In genomic region chr5:102798103-102798502, GRCh38 we compare ENCODE assay signal across 17 cellular contexts. TPM values are rescaled to one million over a fixed set of nuclear protein-coding genes. Genes with fewer than 3 reads are reported as not detected.
DNase-seq lines count a peak whose midpoint lies in the region; ATAC-seq and TF ChIP-seq lines count a peak whose summit lies in the region.
"Had no signal": no experiment of that assay in that cellular context is flagged by ENCODE, and none has a peak within 500 bp of the region (broad histone marks: within the 10 kb centered on the region; RNA-seq: fewer than 3 reads in every experiment).

No MANE protein-coding gene starts in this region.

- no peak for TF ChIP-seq CTCF in gastrocnemius medialis (IDR thresholded peaks at IDR 0.05 in 4 of 5, conservative IDR thresholded peaks at IDR 0.05 in 1 of 5)

- intact Hi-C loops in Right ventricle myocardium superior (cut with DNase I): loop anchor here (10.0 kb wide), 1 partner anchor 67 kb away; no protein-coding TSS in a partner anchor
- intact Hi-C loops in left ventricle myocardium superior (cut with micrococcal nuclease): no loop called here
- intact Hi-C loops in gastrocnemius medialis (cut with DNase I; ENCODE audit: low total_unique reads): loop anchor here (2.0 to 5.0 kb wide), 2 partner anchors 21 to 69 kb away; no protein-coding TSS in a partner anchor

- DNase-seq in Right ventricle myocardium superior (no peak), left ventricle myocardium superior (no peak), NCI-H146 treated with DMSO at 0.1 percent for 48 hours (lab: John Stamatoyannopoulos, UW; ENCODE audit: unreplicated experiment) (peak; percentile 22), NCI-H748 (lab: John Stamatoyannopoulos, UW; ENCODE audit: unreplicated experiment) (peak; percentile 88), gastrocnemius medialis (no peak), NCI-H2227 (lab: John Stamatoyannopoulos, UW; ENCODE audit: unreplicated experiment) (no peak), MV-4-11 (lab: John Stamatoyannopoulos, UW) (no peak)
- DNase-seq: ACHN; C1 segment of cervical spinal cord; CD8-positive, alpha-beta memory T cell; DMS79; H7; KG1; NCI-H1436; T-helper 1 cell had no signal

- H3K27ac ChIP-seq in gastrocnemius medialis: peak overlapping the region; percentile 75 to 92 (median 82)

- peaks cover 70 to 75% of the 10 kb centered on the region in 2 donors for H3K4me1 ChIP-seq in gastrocnemius medialis

- no peaks in the 10 kb centered on the region for H3K27me3 ChIP-seq in gastrocnemius medialis

- TF ChIP-seq POLR2A in gastrocnemius medialis (IDR thresholded peaks at IDR 0.05): no peak

- in situ Hi-C loops in gastrocnemius medialis (cut with MboI; ENCODE audit: low sequenced_read_pairs in 4 of 4): loop anchor here in 2 of 4 donors (10.0 to 25.0 kb wide), 2 partner anchors 67 to 164 kb away; no protein-coding TSS in a partner anchor

- no peak overlapping the region for H3K4me3 ChIP-seq in gastrocnemius medialis

- ATAC-seq in Right ventricle myocardium superior (ENCODE audit: poor library complexity) (peak; percentile 5), left ventricle myocardium superior (no peak), gastrocnemius medialis (no peak)
- ATAC-seq: HepG2, SK-N-SH treated with all-trans-retinoic acid at 6 μM for 48 hours had no signal

- H3K36me3 ChIP-seq in gastrocnemius medialis: no peaks in the 10 kb centered on the region

- no peaks in the 10 kb centered on the region for H3K9me3 ChIP-seq in gastrocnemius medialis

RNA-seq across cellular contexts. Expression of gene PAM, which starts 43.0 kb away (rescaled TPM):
- 859 TPM for total RNA-seq in Right ventricle myocardium superior
- 1,055 TPM for total RNA-seq in left ventricle myocardium superior
- total RNA-seq in gastrocnemius medialis: 100 to 1,000 TPM; 102 to 210 (median 172) TPM

Comparison
In these comparisons a context has a peak if more than half of its experiments do, and no peak if none do; other contexts are left out.
1. DNase-seq: peak in NCI-H146 treated with DMSO at 0.1 percent for 48 hours (single experiment) and NCI-H748 (single experiment); none in Right ventricle myocardium superior (single experiment), left ventricle myocardium superior (single experiment), gastrocnemius medialis (0 of 2), NCI-H2227 (single experiment) and MV-4-11 (single experiment).